18 cellular contexts compared by ENCODE assay signal in the genomic region with DNA sequence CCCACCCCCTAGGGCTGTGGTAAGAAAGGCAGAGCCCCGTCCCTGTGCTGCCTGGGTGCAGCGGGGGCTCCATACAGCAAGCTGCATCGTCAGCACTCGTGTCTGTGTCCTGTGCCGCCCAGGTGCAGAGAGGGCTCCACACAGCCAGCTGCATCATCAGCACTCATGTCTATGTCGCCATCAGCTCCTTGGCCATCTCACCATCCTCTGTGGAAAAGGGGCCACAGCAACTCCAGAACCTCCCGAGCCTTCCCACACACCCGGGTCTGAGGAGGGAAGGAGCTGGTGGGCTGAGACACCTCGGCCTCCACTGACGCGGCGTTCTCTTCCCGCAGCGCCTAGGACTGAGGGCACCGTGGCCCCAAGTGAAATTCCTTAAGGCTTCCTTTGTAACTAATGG.
"Had no signal": no experiment of that assay in that cellular context is flagged by ENCODE, and none has a peak within 500 bp of the region (broad histone marks: within the 10 kb centered on the region; RNA-seq: fewer than 3 reads in every experiment).

No MANE protein-coding gene starts in this region.

- H3K36me3 Mint-ChIP-seq: natural killer cell had no signal

- H3K4me2 ChIP-seq: SK-N-SH had no signal

- DNase-seq: activated B cell treated with CpG ODN at 0.5 μM for 24 hours; activated CD4-positive, alpha-beta T cell treated with anti-CD3 and anti-CD28 coated beads for 48 hours; activated CD8-positive, alpha-beta memory T cell treated with anti-CD3 and anti-CD28 coated beads, Interleukin-2, amount 50 U/mL, for 4 hours; activated CD8-positive, alpha-beta T cell treated with anti-CD3 and anti-CD28 coated beads, Interleukin-2, amount 10 ng/mL, durations not matched to agents 7 days and 5 days; activated gamma-delta T cell treated with Interleukin-2 at 50 U/mL for 16 hours; activated naive CD8-positive, alpha-beta T cell treated with anti-CD3 and anti-CD28 coated beads for 36 hours; activated T-cell treated with anti-CD3 and anti-CD28 coated beads, Interleukin-2, amount 50 U/mL, for 72 hours; amygdala; erythroblast; natural killer cell; right cardiac atrium; SK-N-SH; stimulated activated CD4-positive, alpha-beta T cell treated with anti-CD3 and anti-CD28 coated beads, Interleukin-12 subunit alpha, Interleukin-12 subunit beta, amount 100 ng/mL, for 4 hours; stimulated activated CD4-positive, alpha-beta T cell treated with anti-CD3 and anti-CD28 coated beads, Interleukin-2, amount 100 ng/mL, for 24 hours; T-helper 2 cell had no signal

- H3K4me1 ChIP-seq: breast epithelium, left lung had no signal

- H3K9ac ChIP-seq: SK-N-SH had no signal

- H3K4me1 Mint-ChIP-seq: activated naive CD8-positive, alpha-beta T cell treated with anti-CD3 and anti-CD28 coated beads for 36 hours; natural killer cell had no signal

- ATAC-seq: activated CD8-positive, alpha-beta T cell treated with anti-CD3 and anti-CD28 coated beads, Interleukin-2, amount 10 ng/mL, durations not matched to agents 7 days and 5 days; activated T-cell treated with anti-CD3 and anti-CD28 coated beads, Interleukin-2, amount 50 U/mL, for 72 hours; left lung; natural killer cell had no signal

- H3K27ac ChIP-seq: left lung had no signal

- H3K27me3 Mint-ChIP-seq: activated B cell treated with CpG ODN at 0.5 μM for 24 hours; activated naive CD8-positive, alpha-beta T cell treated with anti-CD3 and anti-CD28 coated beads for 36 hours; memory B cell had no signal

- H3K36me3 ChIP-seq: breast epithelium had no signal

- H3K4me3 Mint-ChIP-seq: activated B cell treated with CpG ODN at 0.5 μM for 24 hours; activated CD8-positive, alpha-beta T cell treated with anti-CD3 and anti-CD28 coated beads, Interleukin-2, amount 10 ng/mL, durations not matched to agents 7 days and 5 days; activated naive CD8-positive, alpha-beta T cell treated with anti-CD3 and anti-CD28 coated beads for 36 hours; activated T-cell treated with anti-CD3 and anti-CD28 coated beads, Interleukin-2, amount 50 U/mL, for 72 hours; memory B cell; natural killer cell had no signal

- H3K4me3 ChIP-seq: breast epithelium, left lung had no signal

- H3K9me3 Mint-ChIP-seq: activated B cell treated with CpG ODN at 0.5 μM for 24 hours; activated naive CD8-positive, alpha-beta T cell treated with anti-CD3 and anti-CD28 coated beads for 36 hours; activated T-cell treated with anti-CD3 and anti-CD28 coated beads, Interleukin-2, amount 50 U/mL, for 72 hours; memory B cell; natural killer cell had no signal

- H3K27me3 ChIP-seq: breast epithelium, left lung had no signal

- H3K27ac Mint-ChIP-seq: activated B cell treated with CpG ODN at 0.5 μM for 24 hours; activated CD8-positive, alpha-beta T cell treated with anti-CD3 and anti-CD28 coated beads, Interleukin-2, amount 10 ng/mL, durations not matched to agents 7 days and 5 days; activated naive CD8-positive, alpha-beta T cell treated with anti-CD3 and anti-CD28 coated beads for 36 hours; activated T-cell treated with anti-CD3 and anti-CD28 coated beads, Interleukin-2, amount 50 U/mL, for 72 hours; memory B cell; natural killer cell had no signal

- H3K9me3 ChIP-seq: breast epithelium, SK-N-SH had no signal
